ENCODE assay signal across 10 cellular contexts in the genomic region with DNA sequence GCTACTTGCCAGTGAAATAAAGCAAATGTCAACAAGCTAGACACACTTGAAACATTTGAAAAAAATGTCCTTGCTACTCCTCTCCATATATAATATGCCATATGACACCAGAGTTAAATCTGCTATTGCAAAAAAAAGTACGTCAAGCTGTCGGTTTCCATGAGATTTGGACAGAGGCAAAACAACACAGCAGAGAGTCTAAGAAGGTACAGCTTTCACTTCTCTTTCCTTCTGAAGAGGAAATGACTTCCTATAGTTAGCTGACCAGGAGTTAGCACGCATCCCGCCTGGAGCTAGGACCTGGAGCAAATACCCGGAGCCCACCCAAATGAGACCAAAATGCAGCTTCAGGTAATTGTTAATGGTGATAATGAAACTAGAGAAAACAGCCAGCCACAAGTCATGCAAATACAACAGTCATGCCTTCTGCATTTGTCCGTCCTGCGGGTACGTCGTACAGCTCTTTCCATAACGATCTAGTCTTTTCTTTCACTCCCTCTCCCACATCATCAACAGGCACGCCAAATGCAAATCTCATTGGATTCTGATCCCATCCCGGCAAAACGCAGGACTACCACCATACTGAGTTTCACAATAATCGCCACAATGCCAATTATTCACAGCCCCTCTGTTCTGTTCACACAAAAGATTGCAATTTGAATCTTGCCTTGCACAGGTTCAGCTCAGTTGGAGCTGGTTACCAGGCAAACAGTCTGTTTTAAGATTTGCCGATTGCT.
A peak's percentile ranks its signal among the peaks of the same experiment; 100 is the strongest.
DNase-seq lines count a peak whose midpoint lies in the region; ATAC-seq, FAIRE-seq and TF ChIP-seq lines count a peak whose summit lies in the region.
"Had no signal": no experiment of that assay in that cellular context is flagged by ENCODE, and none has a peak within 500 bp of the region (broad histone marks: within the 10 kb centered on the region; RNA-seq: fewer than 3 reads in every experiment).

No MANE protein-coding gene starts in this region.

- H3K27ac ChIP-seq in body of pancreas (no peak overlapping the region), small intestine (ENCODE audit: low read depth in 1 of 2, low read length in 1 of 2) (no peak overlapping the region)
- H3K27ac ChIP-seq: cardiac muscle cell had no signal

- FAIRE-seq in small intestine (lab: Jason Lieb, UNC), result no peak

- intact Hi-C loops in body of pancreas (cut with DNase I), result no loop called here

- H3K4me3 ChIP-seq in body of pancreas, result no peak overlapping the region
- peak overlapping the region in 1 of 2 donors; percentile 16 for H3K4me3 ChIP-seq in small intestine (ENCODE audit: low read depth in 1 of 2, low read length in 2 of 2)
- H3K4me3 ChIP-seq: cardiac muscle cell had no signal

- peak; percentile 64 for ATAC-seq in GM19395 (IDR thresholded peaks at IDR 0.05; ENCODE audit: unreplicated experiment)
- ATAC-seq in HG03175 (IDR thresholded peaks at IDR 0.05; ENCODE audit: unreplicated experiment), result peak; percentile 51
- ATAC-seq in body of pancreas, result peak; percentile 50
- ATAC-seq in HG03135 (IDR thresholded peaks at IDR 0.05; ENCODE audit: unreplicated experiment), result no peak
- ATAC-seq in HG03139 (IDR thresholded peaks at IDR 0.05; ENCODE audit: unreplicated experiment), result no peak

- no peaks in the 10 kb centered on the region for H3K9me3 ChIP-seq in body of pancreas
- no peaks in the 10 kb centered on the region for H3K9me3 ChIP-seq in small intestine (ENCODE audit: control insufficient read depth, low read depth)

- no peak for TF ChIP-seq POLR2A in body of pancreas (IDR thresholded peaks at IDR 0.05)

- H3K4me1 ChIP-seq in body of pancreas, result no peaks in the 10 kb centered on the region
- peaks cover 0 to 2% of the 10 kb centered on the region in 2 donors for H3K4me1 ChIP-seq in small intestine (ENCODE audit: control insufficient read depth in 2 of 2, insufficient read depth in 1 of 2, low read depth in 1 of 2, low read length in 1 of 2)

- 40 to 52% methylated on average over 15 of the region's 15 CpGs for WGBS in body of pancreas, 2 donors
- 42 to 64% (median 51%) methylated on average over 15 of the region's 15 CpGs for WGBS in small intestine, 3 donors

- TF ChIP-seq CTCF in body of pancreas (IDR thresholded peaks at IDR 0.05), result no peak

- no peaks in the 10 kb centered on the region for H3K27me3 ChIP-seq in body of pancreas
- no peaks in the 10 kb centered on the region for H3K27me3 ChIP-seq in small intestine (ENCODE audit: control insufficient read depth in 2 of 2, insufficient read depth in 2 of 2, low read length in 2 of 2)
- H3K27me3 ChIP-seq: cardiac muscle cell had no signal

- H3K36me3 ChIP-seq in body of pancreas (replicated peaks in 1 of 2; ENCODE audit: insufficient read depth in 1 of 2, low read depth in 2 of 2), result no peaks in the 10 kb centered on the region
- no peaks in the 10 kb centered on the region for H3K36me3 ChIP-seq in small intestine (ENCODE audit: control insufficient read depth in 2 of 2, insufficient read depth in 2 of 2, low read length in 2 of 2)
- H3K36me3 ChIP-seq: cardiac muscle cell had no signal

- DNase-seq in body of pancreas (peak in 1 of 4 donors; percentile 10), small intestine (peak; percentile 27), SW480 (ENCODE audit: low spot score) (no peak), islet precursor cell (no peak)
- DNase-seq: IMR-90 had no signal

Comparison
In these comparisons a context has a peak if more than half of its experiments do, and no peak if none do; other contexts are left out.
1. ATAC-seq: peak in GM19395 (single experiment), HG03175 (single experiment) and body of pancreas (single experiment); none in HG03135 (single experiment) and HG03139 (single experiment).